ENCODE assay signal across 1 cellular context in genomic region chr15:28105793-28106192, GRCh38.
TF ChIP-seq lines count a peak whose summit lies in the region.

No MANE protein-coding gene starts in this region.

TF ChIP-seq in GM23338, 12 proteins besides CTCF, POLR2A, EP300 and RAD21 (continued from another document):
- no peak for TF ChIP-seq REST (IDR thresholded peaks at IDR 0.05; ENCODE audit: unreplicated experiment)
- no peak for TF ChIP-seq JUNB (IDR thresholded peaks at IDR 0.05; ENCODE audit: unreplicated experiment)
